In genomic region chr4:2932561-2932950, GRCh38 we compare ENCODE assay signal across 8 cellular contexts. TPM values are rescaled to one million over a fixed set of nuclear protein-coding genes. Genes with fewer than 3 reads are reported as not detected.
DNase-seq lines count a peak whose midpoint lies in the region; ATAC-seq and TF ChIP-seq lines count a peak whose summit lies in the region.

No MANE protein-coding gene starts in this region.

- no peaks in the 10 kb centered on the region for H3K27me3 Mint-ChIP-seq in activated CD4-positive, alpha-beta T cell treated with anti-CD3 and anti-CD28 coated beads for 36 hours
- no peaks in the 10 kb centered on the region for H3K27me3 Mint-ChIP-seq in activated B cell treated with CpG ODN at 0.5 μM for 24 hours
- no peaks in the 10 kb centered on the region for H3K27me3 Mint-ChIP-seq in stimulated activated naive CD8-positive, alpha-beta T cell treated with anti-CD3 and anti-CD28 coated beads, Interleukin-15, amount 100 ng/mL, for 72 hours

- H3K36me3 Mint-ChIP-seq in activated CD4-positive, alpha-beta T cell treated with anti-CD3 and anti-CD28 coated beads for 36 hours (ENCODE audit: low read depth): peaks cover 59% of the 10 kb centered on the region
- peaks cover 53% of the 10 kb centered on the region for H3K36me3 Mint-ChIP-seq in activated B cell treated with CpG ODN at 0.5 μM for 24 hours (ENCODE audit: low read depth)

- peak; percentile 28 for DNase-seq in activated CD4-positive, alpha-beta T cell treated with anti-CD3 and anti-CD28 coated beads for 36 hours
- no peak for DNase-seq in activated CD4-positive, alpha-beta T cell treated with anti-CD3 and anti-CD28 coated beads for 4 hours
- DNase-seq in activated B cell treated with CpG ODN at 0.5 μM for 24 hours (no peak), right atrium auricular region (ENCODE audit: low spot score) (no peak), HCEC 1CT (no peak), cerebellar cortex (ENCODE audit: low spot score) (no peak)
- DNase-seq in stimulated activated naive CD8-positive, alpha-beta T cell treated with anti-CD3 and anti-CD28 coated beads, Interleukin-15, amount 100 ng/mL, for 72 hours: no peak

- peaks cover 3 to 57% of the 10 kb centered on the region in 2 donors for H3K4me1 ChIP-seq in right atrium auricular region

- no peaks in the 10 kb centered on the region for H3K9me3 ChIP-seq in right atrium auricular region

- peaks cover 38% of the 10 kb centered on the region for H3K4me1 Mint-ChIP-seq in activated CD4-positive, alpha-beta T cell treated with anti-CD3 and anti-CD28 coated beads for 36 hours
- peaks cover 56% of the 10 kb centered on the region for H3K4me1 Mint-ChIP-seq in activated B cell treated with CpG ODN at 0.5 μM for 24 hours
- peaks cover 58% of the 10 kb centered on the region for H3K4me1 Mint-ChIP-seq in stimulated activated naive CD8-positive, alpha-beta T cell treated with anti-CD3 and anti-CD28 coated beads, Interleukin-15, amount 100 ng/mL, for 72 hours

- no peaks in the 10 kb centered on the region for H3K9me3 Mint-ChIP-seq in activated CD4-positive, alpha-beta T cell treated with anti-CD3 and anti-CD28 coated beads for 36 hours (ENCODE audit: low read depth)
- H3K9me3 Mint-ChIP-seq in activated B cell treated with CpG ODN at 0.5 μM for 24 hours: no peaks in the 10 kb centered on the region
- H3K9me3 Mint-ChIP-seq in stimulated activated naive CD8-positive, alpha-beta T cell treated with anti-CD3 and anti-CD28 coated beads, Interleukin-15, amount 100 ng/mL, for 72 hours: no peaks in the 10 kb centered on the region

- no peak for ATAC-seq in activated CD4-positive, alpha-beta T cell treated with anti-CD3 and anti-CD28 coated beads for 36 hours
- ATAC-seq in activated B cell treated with CpG ODN at 0.5 μM for 24 hours (ENCODE audit: low read depth) (no peak), GM19395 (IDR thresholded peaks at IDR 0.05; ENCODE audit: unreplicated experiment) (no peak)
- ATAC-seq in stimulated activated naive CD8-positive, alpha-beta T cell treated with anti-CD3 and anti-CD28 coated beads, Interleukin-15, amount 100 ng/mL, for 72 hours: no peak

- H3K4me3 Mint-ChIP-seq in activated CD4-positive, alpha-beta T cell treated with anti-CD3 and anti-CD28 coated beads for 36 hours: peak overlapping the region; percentile 95
- peak overlapping the region; percentile 88 for H3K4me3 Mint-ChIP-seq in activated B cell treated with CpG ODN at 0.5 μM for 24 hours
- H3K4me3 Mint-ChIP-seq in stimulated activated naive CD8-positive, alpha-beta T cell treated with anti-CD3 and anti-CD28 coated beads, Interleukin-15, amount 100 ng/mL, for 72 hours: peak overlapping the region; percentile 90 to 93

- H3K27ac ChIP-seq in right atrium auricular region: peak overlapping the region; percentile 25 to 57

- no peaks in the 10 kb centered on the region for H3K27me3 ChIP-seq in right atrium auricular region

- CTCF ChIA-PET in activated CD4-positive, alpha-beta T cell treated with anti-CD3 and anti-CD28 coated beads for 36 hours (lab: Charles Lee): interaction anchor here (1.1 kb wide), 2 partner anchors 9 to 81 kb away, joined by 3 read pairs; no protein-coding TSS in a partner anchor
- CTCF ChIA-PET in activated B cell treated with CpG ODN at 0.5 μM for 24 hours (lab: Charles Lee): no interaction called here

- H3K4me3 ChIP-seq in right atrium auricular region: no peak overlapping the region

- POLR2A ChIA-PET in activated CD4-positive, alpha-beta T cell treated with anti-CD3 and anti-CD28 coated beads for 36 hours (lab: Charles Lee): no interaction called here
- POLR2A ChIA-PET in activated B cell treated with CpG ODN at 0.5 μM for 24 hours (lab: Charles Lee): interaction anchor here (1.0 to 2.4 kb wide), 6 partner anchors 10 to 243 kb away, joined by 4 to 10 read pairs (median 6); partner anchors contain the start of gene TNIP2

- H3K27ac Mint-ChIP-seq in activated CD4-positive, alpha-beta T cell treated with anti-CD3 and anti-CD28 coated beads for 36 hours: peak overlapping the region; percentile 96
- peak overlapping the region; percentile 90 for H3K27ac Mint-ChIP-seq in activated B cell treated with CpG ODN at 0.5 μM for 24 hours
- H3K27ac Mint-ChIP-seq in stimulated activated naive CD8-positive, alpha-beta T cell treated with anti-CD3 and anti-CD28 coated beads, Interleukin-15, amount 100 ng/mL, for 72 hours: peak overlapping the region; percentile 59

- intact Hi-C loops in activated CD4-positive, alpha-beta T cell treated with anti-CD3 and anti-CD28 coated beads for 36 hours (cut with DNase I, micrococcal nuclease): loop anchor here in 1 of 2 experiments (5.0 to 10.0 kb wide), 2 partner anchors 690 to 1022 kb away; partner anchors contain the start of genes HAUS3 and POLN
- intact Hi-C loops in activated B cell treated with CpG ODN at 0.5 μM for 24 hours (cut with micrococcal nuclease): loop anchor here (1.0 to 10.0 kb wide), 9 partner anchors 14 to 688 kb away; partner anchors contain the start of genes CFAP99, HAUS3, POLN and RNF4

- peaks cover 40% of the 10 kb centered on the region for H3K36me3 ChIP-seq in right atrium auricular region

- no peak for TF ChIP-seq CTCF in activated B cell treated with CpG ODN at 0.5 μM for 24 hours (IDR thresholded peaks at IDR 0.05)
- no peak for TF ChIP-seq CTCF in right atrium auricular region (IDR thresholded peaks at IDR 0.05)

RNA-seq across cellular contexts. Expression of gene NOP14, which starts 30.6 kb away (rescaled TPM):
- total RNA-seq in activated CD4-positive, alpha-beta T cell treated with anti-CD3 and anti-CD28 coated beads for 36 hours: 100 to 1,000 TPM in 1 of 2 experiments, 10 to 100 TPM in 1; 86.8 to 106 TPM
- total RNA-seq in activated B cell treated with CpG ODN at 0.5 μM for 24 hours (56.3 and 57.3 TPM in 2 replicates), right atrium auricular region (10 to 100 TPM; 12.2 to 14.2 TPM)

RNA-seq across cellular contexts. Expression of gene GRK4, which starts 30.8 kb away (rescaled TPM):
- total RNA-seq in activated CD4-positive, alpha-beta T cell treated with anti-CD3 and anti-CD28 coated beads for 36 hours: 1 to 10 TPM; 2.4 to 2.5 TPM
- 1.4 and 2.1 TPM in 2 replicates for total RNA-seq in activated B cell treated with CpG ODN at 0.5 μM for 24 hours
- total RNA-seq in right atrium auricular region: 1 to 10 TPM; 7.0 to 8.2 TPM
